In the genomic region with DNA sequence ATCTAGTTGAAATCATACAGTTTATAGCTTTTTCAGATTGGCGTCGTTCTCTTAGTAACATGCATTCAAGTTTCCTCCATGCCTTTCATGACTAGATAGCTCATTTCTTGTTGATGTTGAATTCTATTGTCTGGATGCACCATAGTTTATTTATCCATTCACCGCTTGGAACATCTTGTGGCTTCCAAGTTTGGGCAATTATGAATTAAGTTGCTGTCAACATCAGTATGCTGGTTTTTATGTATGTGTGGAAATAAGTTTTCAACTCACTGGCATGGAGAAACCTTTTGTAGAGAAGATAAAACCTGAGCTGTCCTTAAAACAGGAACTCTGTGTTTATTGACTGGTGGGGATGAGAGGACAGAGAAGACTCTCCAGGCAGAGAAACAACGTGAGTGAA, we compare ENCODE assay signal across 5 cellular contexts.
"Had no signal": no experiment of that assay in that cellular context is flagged by ENCODE, and none has a peak within 500 bp of the region (broad histone marks: within the 10 kb centered on the region; RNA-seq: fewer than 3 reads in every experiment).

No MANE protein-coding gene starts in this region.

- H3K4me3 Mint-ChIP-seq: GM23338, H9 had no signal

- H3K4me2 ChIP-seq: GM23338 had no signal

- DNase-seq: H9, HCEC 1CT, IMR-90 had no signal

- H3K4me3 ChIP-seq: GM23338, K562 had no signal

- H3K27ac Mint-ChIP-seq: GM23338, H9 had no signal

- H3K9me3 Mint-ChIP-seq: H9 had no signal
